ENCODE assay signal across 12 cellular contexts in the genomic region with DNA sequence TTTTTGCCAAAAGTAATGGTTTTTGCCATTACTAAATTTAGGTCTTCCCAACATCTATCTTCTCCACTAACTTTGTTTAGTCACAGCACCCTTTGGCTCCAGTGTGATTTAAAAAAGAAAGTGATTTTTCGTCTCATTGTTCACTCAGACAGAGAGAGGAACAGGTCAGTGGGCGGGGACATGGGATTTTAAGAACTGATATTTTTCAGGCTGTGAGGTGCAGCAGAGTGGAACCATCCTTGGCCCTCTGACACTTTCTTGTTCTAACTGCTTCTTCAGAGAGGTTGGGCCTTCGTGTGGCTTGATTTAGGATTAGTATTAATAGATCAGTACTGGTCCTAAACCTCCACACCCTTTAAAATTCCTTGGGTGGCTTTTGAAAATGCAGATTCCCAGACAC.
DNase-seq lines count a peak whose midpoint lies in the region; ATAC-seq lines count a peak whose summit lies in the region.
"Had no signal": no experiment of that assay in that cellular context is flagged by ENCODE, and none has a peak within 500 bp of the region (broad histone marks: within the 10 kb centered on the region; RNA-seq: fewer than 3 reads in every experiment).

No MANE protein-coding gene starts in this region.

- peaks cover 0 to 2% of the 10 kb centered on the region in 2 donors for H3K4me1 Mint-ChIP-seq in stimulated activated naive B cell treated with anti-CD40 and anti-IgM and Interleukin-4, amounts not matched to agents 10 μg/mL and 1 μg/mL and 100 μg/mL, for 72 hours
- no peaks in the 10 kb centered on the region for H3K4me1 Mint-ChIP-seq in activated naive CD4-positive, alpha-beta T cell treated with anti-CD3 and anti-CD28 coated beads, Interleukin-2, amount 10 ng/mL, durations not matched to agents 7 days and 5 days
- no peaks in the 10 kb centered on the region for H3K4me1 Mint-ChIP-seq in T-helper 2 cell treated with Interferon-gamma antibody and Interleukin-4, amounts not matched to agents 5 μg/mL and 100 μg/mL, for 36 hours (ENCODE audit: low read depth)

- DNase-seq in stimulated activated naive B cell treated with anti-CD40 and anti-IgM and Interleukin-4, amounts not matched to agents 10 μg/mL and 1 μg/mL and 100 μg/mL, for 72 hours, result peak; percentile 13
- DNase-seq in anterior cingulate cortex (lab: John Stamatoyannopoulos, UW), result no peak
- DNase-seq in activated naive CD4-positive, alpha-beta T cell treated with anti-CD3 and anti-CD28 coated beads, Interleukin-2, amount 10 ng/mL, durations not matched to agents 7 days and 5 days, result no peak
- DNase-seq in T-helper 2 cell treated with Interferon-gamma antibody and Interleukin-4, amounts not matched to agents 5 μg/mL and 100 μg/mL, for 36 hours (ENCODE audit: low spot score), result no peak
- DNase-seq: activated CD8-positive, alpha-beta T cell treated with anti-CD3 and anti-CD28 coated beads, Interleukin-2, amount 10 ng/mL, durations not matched to agents 7 days and 5 days; DMS 273 treated with DMSO at 0.1 percent for 48 hours; hippocampal formation; NCI-H524; SW 1271 had no signal

- ATAC-seq in GM18909 (IDR thresholded peaks at IDR 0.05; ENCODE audit: poor library complexity, unreplicated experiment), result peak; percentile 97
- ATAC-seq in GM21619 (IDR thresholded peaks at IDR 0.05; ENCODE audit: unreplicated experiment), result peak; percentile 84
- peak; percentile 93 for ATAC-seq in HG03135 (IDR thresholded peaks at IDR 0.05; ENCODE audit: unreplicated experiment)
- peak; percentile 90 to 91 for ATAC-seq in stimulated activated naive B cell treated with anti-CD40 and anti-IgM and Interleukin-4, amounts not matched to agents 10 μg/mL and 1 μg/mL and 100 μg/mL, for 72 hours (replicated peaks)
- ATAC-seq: activated CD8-positive, alpha-beta T cell treated with anti-CD3 and anti-CD28 coated beads, Interleukin-2, amount 10 ng/mL, durations not matched to agents 7 days and 5 days had no signal

- H3K9me3 Mint-ChIP-seq in stimulated activated naive B cell treated with anti-CD40 and anti-IgM and Interleukin-4, amounts not matched to agents 10 μg/mL and 1 μg/mL and 100 μg/mL, for 72 hours, result no peaks in the 10 kb centered on the region
- H3K9me3 Mint-ChIP-seq in activated naive CD4-positive, alpha-beta T cell treated with anti-CD3 and anti-CD28 coated beads, Interleukin-2, amount 10 ng/mL, durations not matched to agents 7 days and 5 days, result no peaks in the 10 kb centered on the region
- no peaks in the 10 kb centered on the region for H3K9me3 Mint-ChIP-seq in T-helper 2 cell treated with Interferon-gamma antibody and Interleukin-4, amounts not matched to agents 5 μg/mL and 100 μg/mL, for 36 hours

- no peak overlapping the region for H3K4me3 Mint-ChIP-seq in stimulated activated naive B cell treated with anti-CD40 and anti-IgM and Interleukin-4, amounts not matched to agents 10 μg/mL and 1 μg/mL and 100 μg/mL, for 72 hours
- H3K4me3 Mint-ChIP-seq in activated naive CD4-positive, alpha-beta T cell treated with anti-CD3 and anti-CD28 coated beads, Interleukin-2, amount 10 ng/mL, durations not matched to agents 7 days and 5 days, result no peak overlapping the region
- H3K4me3 Mint-ChIP-seq in T-helper 2 cell treated with Interferon-gamma antibody and Interleukin-4, amounts not matched to agents 5 μg/mL and 100 μg/mL, for 36 hours, result no peak overlapping the region
- H3K4me3 Mint-ChIP-seq: activated CD8-positive, alpha-beta T cell treated with anti-CD3 and anti-CD28 coated beads, Interleukin-2, amount 10 ng/mL, durations not matched to agents 7 days and 5 days had no signal

- CTCF ChIA-PET in activated naive CD4-positive, alpha-beta T cell treated with anti-CD3 and anti-CD28 coated beads, Interleukin-2, amount 10 ng/mL, durations not matched to agents 7 days and 5 days (lab: Charles Lee), result no interaction called here

- H3K27me3 Mint-ChIP-seq in stimulated activated naive B cell treated with anti-CD40 and anti-IgM and Interleukin-4, amounts not matched to agents 10 μg/mL and 1 μg/mL and 100 μg/mL, for 72 hours, result no peaks in the 10 kb centered on the region
- peaks cover 12% of the 10 kb centered on the region for H3K27me3 Mint-ChIP-seq in activated naive CD4-positive, alpha-beta T cell treated with anti-CD3 and anti-CD28 coated beads, Interleukin-2, amount 10 ng/mL, durations not matched to agents 7 days and 5 days
- H3K27me3 Mint-ChIP-seq in T-helper 2 cell treated with Interferon-gamma antibody and Interleukin-4, amounts not matched to agents 5 μg/mL and 100 μg/mL, for 36 hours (ENCODE audit: low read depth), result peaks cover 8% of the 10 kb centered on the region

- no peak overlapping the region for H3K27ac Mint-ChIP-seq in stimulated activated naive B cell treated with anti-CD40 and anti-IgM and Interleukin-4, amounts not matched to agents 10 μg/mL and 1 μg/mL and 100 μg/mL, for 72 hours
- H3K27ac Mint-ChIP-seq in activated naive CD4-positive, alpha-beta T cell treated with anti-CD3 and anti-CD28 coated beads, Interleukin-2, amount 10 ng/mL, durations not matched to agents 7 days and 5 days, result no peak overlapping the region
- no peak overlapping the region for H3K27ac Mint-ChIP-seq in T-helper 2 cell treated with Interferon-gamma antibody and Interleukin-4, amounts not matched to agents 5 μg/mL and 100 μg/mL, for 36 hours
- H3K27ac Mint-ChIP-seq: activated CD8-positive, alpha-beta T cell treated with anti-CD3 and anti-CD28 coated beads, Interleukin-2, amount 10 ng/mL, durations not matched to agents 7 days and 5 days had no signal

- no peaks in the 10 kb centered on the region for H3K36me3 Mint-ChIP-seq in stimulated activated naive B cell treated with anti-CD40 and anti-IgM and Interleukin-4, amounts not matched to agents 10 μg/mL and 1 μg/mL and 100 μg/mL, for 72 hours
- H3K36me3 Mint-ChIP-seq in activated naive CD4-positive, alpha-beta T cell treated with anti-CD3 and anti-CD28 coated beads, Interleukin-2, amount 10 ng/mL, durations not matched to agents 7 days and 5 days, result no peaks in the 10 kb centered on the region
- no peaks in the 10 kb centered on the region for H3K36me3 Mint-ChIP-seq in T-helper 2 cell treated with Interferon-gamma antibody and Interleukin-4, amounts not matched to agents 5 μg/mL and 100 μg/mL, for 36 hours (ENCODE audit: low read depth)
